In genomic region chr17:16866436-16866835, GRCh38 we compare ENCODE assay signal across 14 cellular contexts.
"Had no signal": no experiment of that assay in that cellular context is flagged by ENCODE, and none has a peak within 500 bp of the region (broad histone marks: within the 10 kb centered on the region; RNA-seq: fewer than 3 reads in every experiment).

No MANE protein-coding gene starts in this region.

- FAIRE-seq: pancreas had no signal

- H3K27ac ChIP-seq: ascending aorta, breast epithelium, gastrocnemius medialis, heart left ventricle, pancreas, VCaP had no signal

- H3K4me1 ChIP-seq: breast epithelium, heart left ventricle, pancreas had no signal

- H3K36me3 ChIP-seq: ascending aorta, breast epithelium, gastrocnemius medialis, heart left ventricle, pancreas had no signal

- H3K4me3 ChIP-seq: ascending aorta, breast epithelium, gastrocnemius medialis, heart left ventricle, pancreas had no signal

- ATAC-seq: activated CD4-positive, alpha-beta T cell treated with anti-CD3 and anti-CD28 coated beads for 36 hours; naive thymus-derived CD8-positive, alpha-beta T cell; stimulated activated effector memory CD8-positive, alpha-beta T cell treated with anti-CD3 and anti-CD28 coated beads, Interleukin-12 subunit alpha, Interleukin-12 subunit beta, amount 100 ng/mL, for 72 hours had no signal

- DNase-seq: activated CD4-positive, alpha-beta memory T cell treated with anti-CD3 and anti-CD28 coated beads, Interleukin-2, amount 10 ng/mL, durations not matched to agents 7 days and 5 days; activated CD4-positive, alpha-beta T cell treated with anti-CD3 and anti-CD28 coated beads for 36 hours; activated naive CD4-positive, alpha-beta T cell treated with anti-CD3 and anti-CD28 coated beads, Interleukin-2, amount 10 ng/mL, durations not matched to agents 7 days and 5 days; activated T-cell treated with anti-CD3 and anti-CD28 coated beads, Interleukin-2, amount 50 U/mL, for 24 hours; heart left ventricle; left colon; naive thymus-derived CD8-positive, alpha-beta T cell; pancreas; T-helper 9 cell had no signal

- H3K9me3 ChIP-seq: ascending aorta, breast epithelium, gastrocnemius medialis, heart left ventricle, pancreas had no signal

- H3K27me3 ChIP-seq: ascending aorta, breast epithelium, gastrocnemius medialis, heart left ventricle, pancreas had no signal
